26 cellular contexts compared by ENCODE assay signal in the genomic region with DNA sequence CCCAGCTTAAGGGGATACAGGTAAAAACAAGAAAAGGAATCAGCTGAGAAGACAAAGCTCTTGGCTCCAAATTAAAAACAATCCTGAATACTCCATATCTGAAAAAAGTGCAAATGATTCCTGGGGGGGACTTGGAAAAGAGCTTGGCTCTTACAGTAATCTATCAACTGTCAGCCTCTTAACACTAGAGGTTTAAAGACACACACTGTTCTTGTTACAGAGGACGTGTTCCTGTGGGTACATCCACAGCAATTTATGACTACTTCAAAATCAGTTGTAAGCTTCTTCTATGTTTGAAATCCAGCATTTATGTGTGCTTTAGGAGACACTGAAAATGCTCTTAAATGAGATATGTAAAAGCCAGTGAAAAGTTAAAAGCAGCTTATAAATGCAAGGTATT.
"Had no signal": no experiment of that assay in that cellular context is flagged by ENCODE, and none has a peak within 500 bp of the region (broad histone marks: within the 10 kb centered on the region; RNA-seq: fewer than 3 reads in every experiment).

No MANE protein-coding gene starts in this region.

- H3K9me3 ChIP-seq: heart left ventricle, lower lobe of right lung, neutrophil, psoas muscle, right lobe of liver, tibial nerve, uterus had no signal

- H3K4me1 Mint-ChIP-seq: naive B cell; natural killer cell; stimulated activated memory B cell treated with anti-CD40 and anti-IgM and Interleukin-4, amounts not matched to agents 10 μg/mL and 1 μg/mL and 100 μg/mL, for 72 hours; stimulated activated naive CD8-positive, alpha-beta T cell treated with anti-CD3 and anti-CD28 coated beads, Interleukin-15, amount 100 ng/mL, for 72 hours had no signal

- H3K9ac ChIP-seq: parathyroid adenoma had no signal

- H3K36me3 ChIP-seq: heart left ventricle, lower lobe of right lung, neutrophil, right lobe of liver, tibial nerve, uterus had no signal

- H3K4me3 Mint-ChIP-seq: naive B cell; natural killer cell; neural crest cell; stimulated activated memory B cell treated with anti-CD40 and anti-IgM and Interleukin-4, amounts not matched to agents 10 μg/mL and 1 μg/mL and 100 μg/mL, for 72 hours; stimulated activated naive CD8-positive, alpha-beta T cell treated with anti-CD3 and anti-CD28 coated beads, Interleukin-15, amount 100 ng/mL, for 72 hours; type B pancreatic cell had no signal

- H3K36me3 Mint-ChIP-seq: naive B cell; natural killer cell; stimulated activated memory B cell treated with anti-CD40 and anti-IgM and Interleukin-4, amounts not matched to agents 10 μg/mL and 1 μg/mL and 100 μg/mL, for 72 hours; type B pancreatic cell had no signal

- DNase-seq: heart left ventricle; islet precursor cell; lower lobe of right lung; mammary epithelial cell; mesenchymal stem cell; naive B cell; natural killer cell; occipital lobe; psoas muscle; right lobe of liver; stimulated activated CD4-positive, alpha-beta T cell treated with anti-CD3 and anti-CD28 coated beads, Interleukin-1b, Interleukin-23, amount 100 ng/mL, for 48 hours; stimulated activated CD4-positive, alpha-beta T cell treated with anti-CD3 and anti-CD28 coated beads, Interleukin-2, amount 100 ng/mL, for 48 hours; stimulated activated CD4-positive, alpha-beta T cell treated with anti-CD3 and anti-CD28 coated beads, Interleukin-4, amount 100 ng/mL, for 4 hours; stimulated activated CD8-positive, alpha-beta memory T cell treated with anti-CD3 and anti-CD28 coated beads, Interleukin-4, amount 100 ng/mL, for 48 hours; stimulated activated naive CD4-positive, alpha-beta T cell treated with Interleukin-2 at 50 U/mL for 16 hours; stimulated activated naive CD8-positive, alpha-beta T cell treated with anti-CD3 and anti-CD28 coated beads, Interleukin-15, amount 100 ng/mL, for 72 hours; substantia nigra; uterus had no signal

- H3K4me3 ChIP-seq: heart left ventricle, hepatocyte, lower lobe of right lung, psoas muscle, right lobe of liver, smooth muscle cell, tibial nerve, uterus had no signal

- ATAC-seq: lower lobe of right lung; psoas muscle; right lobe of liver; stimulated activated memory B cell treated with anti-CD40 and anti-IgM and Interleukin-4, amounts not matched to agents 10 μg/mL and 1 μg/mL and 100 μg/mL, for 72 hours; stimulated activated naive CD8-positive, alpha-beta T cell treated with anti-CD3 and anti-CD28 coated beads, Interleukin-15, amount 100 ng/mL, for 72 hours had no signal

- H3K27ac ChIP-seq: heart left ventricle, hepatocyte, lower lobe of right lung, neutrophil, parathyroid adenoma, psoas muscle, right lobe of liver, tibial nerve, uterus had no signal

- H2AFZ ChIP-seq: hepatocyte, parathyroid adenoma had no signal

- H3K27me3 Mint-ChIP-seq: naive B cell; stimulated activated memory B cell treated with anti-CD40 and anti-IgM and Interleukin-4, amounts not matched to agents 10 μg/mL and 1 μg/mL and 100 μg/mL, for 72 hours; stimulated activated naive CD8-positive, alpha-beta T cell treated with anti-CD3 and anti-CD28 coated beads, Interleukin-15, amount 100 ng/mL, for 72 hours had no signal

- H3K79me2 ChIP-seq: hepatocyte, parathyroid adenoma had no signal

- H3K4me1 ChIP-seq: heart left ventricle, lower lobe of right lung, parathyroid adenoma, psoas muscle, right lobe of liver, tibial nerve, uterus had no signal

- H3K9me3 Mint-ChIP-seq: type B pancreatic cell had no signal

- H3K4me2 ChIP-seq: hepatocyte, smooth muscle cell had no signal

- H3K27me3 ChIP-seq: heart left ventricle, hepatocyte, neutrophil, right lobe of liver, tibial nerve, uterus had no signal

- H3K27ac Mint-ChIP-seq: naive B cell; natural killer cell; stimulated activated memory B cell treated with anti-CD40 and anti-IgM and Interleukin-4, amounts not matched to agents 10 μg/mL and 1 μg/mL and 100 μg/mL, for 72 hours; stimulated activated naive CD8-positive, alpha-beta T cell treated with anti-CD3 and anti-CD28 coated beads, Interleukin-15, amount 100 ng/mL, for 72 hours; type B pancreatic cell had no signal
